ENCODE assay signal across 13 cellular contexts in the genomic region with DNA sequence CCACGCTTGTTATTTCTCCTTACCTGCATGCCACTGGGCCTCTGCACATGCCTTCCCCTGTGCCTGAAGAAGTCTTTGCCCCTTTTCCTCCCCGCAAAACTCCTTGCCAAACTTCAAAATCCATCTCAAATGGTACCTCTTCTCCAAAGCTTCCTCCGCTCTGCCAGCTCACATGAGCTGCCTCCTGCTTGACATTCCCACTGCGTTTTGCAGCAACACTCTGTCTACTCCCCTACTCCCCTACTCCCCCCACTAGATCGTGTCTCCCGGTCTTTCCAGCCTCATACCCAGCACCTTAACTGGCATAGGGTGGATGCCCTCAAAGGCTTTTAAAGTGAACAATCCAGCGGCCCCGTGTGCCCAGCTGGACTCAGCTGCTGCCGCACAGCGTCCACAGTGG.
DNase-seq lines count a peak whose midpoint lies in the region; TF ChIP-seq lines count a peak whose summit lies in the region.
"Had no signal": no experiment of that assay in that cellular context is flagged by ENCODE, and none has a peak within 500 bp of the region (broad histone marks: within the 10 kb centered on the region; RNA-seq: fewer than 3 reads in every experiment).

No MANE protein-coding gene starts in this region.

- H3K27me3 Mint-ChIP-seq in type B pancreatic cell (no peaks in the 10 kb centered on the region), nephron progenitor cell (ENCODE audit: low read depth, poor library complexity) (peaks cover 6% of the 10 kb centered on the region)

- H3K4me3 Mint-ChIP-seq in type B pancreatic cell (peak overlapping the region; percentile 53), nephron progenitor cell (no peak overlapping the region)
- H3K4me3 Mint-ChIP-seq: memory B cell had no signal

- H3K4me1 ChIP-seq in esophagus muscularis mucosa: peaks cover 93 to 100% (median 95%) of the 10 kb centered on the region in 4 donors
- peaks cover 84% of the 10 kb centered on the region for H3K4me1 ChIP-seq in osteoblast (ENCODE audit: insufficient read depth, low read length)

- TF ChIP-seq POLR2A in esophagus muscularis mucosa (IDR thresholded peaks at IDR 0.05; ENCODE audit: low read depth): no peak

- H3K27me3 ChIP-seq in WERI-Rb-1 (ENCODE audit: insufficient read depth, low read depth, severe bottlenecking): no peaks in the 10 kb centered on the region
- H3K27me3 ChIP-seq in esophagus muscularis mucosa: no peaks in the 10 kb centered on the region
- no peaks in the 10 kb centered on the region for H3K27me3 ChIP-seq in osteoblast (ENCODE audit: insufficient read depth, low read length)

- H3K9me3 Mint-ChIP-seq in type B pancreatic cell: no peaks in the 10 kb centered on the region
- H3K9me3 Mint-ChIP-seq in nephron progenitor cell: no peaks in the 10 kb centered on the region
- H3K9me3 Mint-ChIP-seq: activated T-helper 2 cell treated with anti-CD3 and anti-CD28 coated beads, Interferon-gamma antibody, Interleukin-2, Interleukin-4, amounts not matched to agents 10 μg/mL and 5 μg/mL and 100 μg/mL, durations not matched to agents 14 hours and 24 hours and 36 hours; memory B cell had no signal

- intact Hi-C loops in esophagus muscularis mucosa (cut with DNase I): no loop called here

- peaks cover 53% of the 10 kb centered on the region for H3K4me1 Mint-ChIP-seq in type B pancreatic cell (ENCODE audit: unreplicated experiment)
- peaks cover 76% of the 10 kb centered on the region for H3K4me1 Mint-ChIP-seq in nephron progenitor cell
- H3K4me1 Mint-ChIP-seq: memory B cell had no signal

- DNase-seq in WERI-Rb-1 (no peak), esophagus muscularis mucosa (ENCODE audit: extremely low spot score) (no peak), osteoblast (ENCODE audit: insufficient read length, low spot score, missing footprints) (peak; percentile 8), type B pancreatic cell (ENCODE audit: extremely low spot score, unreplicated experiment) (no peak), nephron progenitor cell (no peak)
- no peak for DNase-seq in activated CD4-positive, alpha-beta T cell treated with anti-CD3 and anti-CD28 coated beads, Interleukin-2, amount 50 U/mL, for 4 hours
- DNase-seq in stimulated activated CD4-positive, alpha-beta T cell treated with anti-CD3 and anti-CD28 coated beads, Interleukin-1b, Interleukin-23, amount 100 ng/mL, for 48 hours: no peak
- DNase-seq: activated CD4-positive, alpha-beta T cell treated with anti-CD3 and anti-CD28 coated beads, Interleukin-2, amount 50 U/mL, for 1 hour; COR-L47; KBM-7; NCI-H2029 had no signal

- H3K4me3 ChIP-seq in WERI-Rb-1 (ENCODE audit: low read depth, low read length) (no peak overlapping the region), esophagus muscularis mucosa (peak overlapping the region; percentile 61 to 89 (median 76)), osteoblast (ENCODE audit: insufficient read depth, low read length) (no peak overlapping the region)

- no peak for TF ChIP-seq CTCF in WERI-Rb-1 (IDR thresholded peaks at IDR 0.05; ENCODE audit: low read depth, low read length)
- TF ChIP-seq CTCF in esophagus muscularis mucosa (IDR thresholded peaks at IDR 0.05): no peak
- TF ChIP-seq CTCF in osteoblast (IDR thresholded peaks at IDR 0.05; ENCODE audit: extremely low read depth, low read depth, low read length): no peak
- TF ChIP-seq CTCF in type B pancreatic cell (conservative IDR thresholded peaks at IDR 0.05): no peak
- no peak for TF ChIP-seq CTCF in nephron progenitor cell (IDR thresholded peaks at IDR 0.05)

- peaks cover 75% of the 10 kb centered on the region for H3K79me2 ChIP-seq in osteoblast (ENCODE audit: insufficient read depth, low read length)

- H2AFZ ChIP-seq in osteoblast (ENCODE audit: low read length): no peak overlapping the region

- H3K27ac ChIP-seq in WERI-Rb-1 (peak overlapping the region; percentile 46; the same call in 1 of the 2 replicates), esophagus muscularis mucosa (replicated peaks in 1 of 4) (peak overlapping the region; percentile 89 to 98 (median 97)), osteoblast (ENCODE audit: low read depth, low read length) (peak overlapping the region; percentile 92)

- H3K27ac Mint-ChIP-seq in type B pancreatic cell (peak overlapping the region; percentile 35), nephron progenitor cell (no peak overlapping the region)
- H3K27ac Mint-ChIP-seq: activated T-helper 2 cell treated with anti-CD3 and anti-CD28 coated beads, Interferon-gamma antibody, Interleukin-2, Interleukin-4, amounts not matched to agents 10 μg/mL and 5 μg/mL and 100 μg/mL, durations not matched to agents 14 hours and 24 hours and 36 hours; memory B cell had no signal

- H4K20me1 ChIP-seq in osteoblast (ENCODE audit: insufficient read depth, low read length): peaks cover 30% of the 10 kb centered on the region

- H3K36me3 Mint-ChIP-seq in type B pancreatic cell (peaks cover 9% of the 10 kb centered on the region), nephron progenitor cell (ENCODE audit: low read depth) (no peaks in the 10 kb centered on the region)
- H3K36me3 Mint-ChIP-seq: memory B cell had no signal

- TF ChIP-seq EP300 in esophagus muscularis mucosa (IDR thresholded peaks at IDR 0.05): no peak

- H3K4me2 ChIP-seq in osteoblast (ENCODE audit: insufficient read depth, low read length): no peak overlapping the region

- H3K9me3 ChIP-seq in WERI-Rb-1 (ENCODE audit: severe bottlenecking): no peaks in the 10 kb centered on the region
- H3K9me3 ChIP-seq in esophagus muscularis mucosa: no peaks in the 10 kb centered on the region
- H3K9me3 ChIP-seq in osteoblast (ENCODE audit: low read depth, low read length): no peaks in the 10 kb centered on the region

- 42% methylated on average over 10 of the region's 10 CpGs for WGBS in esophagus muscularis mucosa

- H3K36me3 ChIP-seq in WERI-Rb-1 (no peaks in the 10 kb centered on the region), esophagus muscularis mucosa (peaks cover 0 to 9% (median 3%) of the 10 kb centered on the region in 4 donors), osteoblast (ENCODE audit: insufficient read depth, low read length) (peaks cover 7% of the 10 kb centered on the region)

Comparison
In these comparisons a context has a peak if more than half of its experiments do, and no peak if none do; other contexts are left out.
1. H3K27ac ChIP-seq: peak in every context shown above with its lines; median percentile 97 in esophagus muscularis mucosa; 92 in osteoblast; 46 in WERI-Rb-1.
2. H3K4me3 ChIP-seq: peak in esophagus muscularis mucosa (4 of 4); none in WERI-Rb-1 (single experiment) and osteoblast (single experiment).